In the genomic region with DNA sequence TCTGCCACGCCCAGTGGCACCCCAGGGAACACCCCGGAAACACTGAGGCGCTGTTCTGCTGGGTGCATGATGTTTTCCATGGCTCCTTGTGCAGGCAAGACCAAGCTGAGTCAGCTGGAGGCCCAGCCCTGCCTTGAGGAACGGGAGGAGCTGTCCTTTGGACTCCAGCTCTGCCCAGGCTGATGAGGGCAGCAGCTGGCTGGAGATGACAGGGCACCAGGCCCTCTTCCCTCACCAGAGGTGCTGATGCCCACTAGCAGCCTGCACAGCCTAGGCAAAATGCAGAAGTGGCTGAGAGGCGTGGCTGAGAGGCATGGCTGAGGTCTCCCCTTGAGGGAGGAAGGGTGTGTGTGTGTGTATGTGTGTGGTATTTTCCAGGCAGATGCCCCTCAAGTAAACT, we compare ENCODE assay signal across 10 cellular contexts. TPM values are rescaled to one million over a fixed set of nuclear protein-coding genes. Genes with fewer than 3 reads are reported as not detected.
DNase-seq lines count a peak whose midpoint lies in the region; ATAC-seq, FAIRE-seq and TF ChIP-seq lines count a peak whose summit lies in the region.
"Had no signal": no experiment of that assay in that cellular context is flagged by ENCODE, and none has a peak within 500 bp of the region (broad histone marks: within the 10 kb centered on the region; RNA-seq: fewer than 3 reads in every experiment).

No MANE protein-coding gene starts in this region.

- TF ChIP-seq RAD21 in GM12878 (IDR thresholded peaks at IDR 0.05; ENCODE audit: insufficient read depth, low read depth, low read length) = no peak

- RAD21 ChIA-PET in GM12878 (lab: Charles Lee; ENCODE audit: unreplicated experiment) = no interaction called here

- H4K20me1 ChIP-seq in BLaER1 (peaks cover 13% of the 10 kb centered on the region; the same call in 1 of the 2 replicates), GM12878 (ENCODE audit: control insufficient read depth, insufficient read depth) (no peaks in the 10 kb centered on the region)

- H3K9ac ChIP-seq in BLaER1 (no peak overlapping the region), GM12878 (ENCODE audit: control insufficient read depth, insufficient read depth, low read length) (no peak overlapping the region), mucosa of stomach (ENCODE audit: low read length) (peak overlapping the region; percentile 98)

- no peak for FAIRE-seq in GM12878 (lab: Jason Lieb, UNC)

- CTCF ChIA-PET in GM12878 (lab: Yijun Ruan, JAX) = interaction anchor here (0.6 kb wide), 1 partner anchor 270 kb away, joined by 3 read pairs; no protein-coding TSS in a partner anchor

- TF ChIP-seq CTCF in GM12878 (IDR thresholded peaks at IDR 0.05 in 2 of 3, conservative IDR thresholded peaks at IDR 0.05 in 1 of 3; ENCODE audit: control insufficient read depth in 2 of 3, extremely low read depth in 1 of 3, insufficient read depth in 1 of 3, low read depth in 3 of 3, low read length in 3 of 3) = no peak

- TF ChIP-seq POLR2A in GM12878 (IDR thresholded peaks at IDR 0.05; ENCODE audit: low read depth, low read length) = no peak

- H3K27me3 ChIP-seq in BLaER1 (peaks cover 46% of the 10 kb centered on the region), GM12878 (replicated peaks in 1 of 2; ENCODE audit: control insufficient read depth in 2 of 2, insufficient read depth in 2 of 2, low read length in 1 of 2) (peaks cover 3 to 5% of the 10 kb centered on the region in 2 experiments), mucosa of stomach (ENCODE audit: control insufficient read depth, insufficient read depth, low read length) (no peaks in the 10 kb centered on the region)

- H2AFZ ChIP-seq in GM12878 (ENCODE audit: control insufficient read depth, low read depth, low read length) = no peak overlapping the region

- SMC1A ChIA-PET in GM12878 (lab: Charles Lee; ENCODE audit: uncharacterized antibody, unreplicated experiment) = interaction anchor here (0.9 kb wide), 1 partner anchor 11 kb away, joined by 3 read pairs; no protein-coding TSS in a partner anchor

- H3K4me3 ChIP-seq in BLaER1 (no peak overlapping the region), GM12878 (no peak overlapping the region), mucosa of stomach (ENCODE audit: low read length) (peak overlapping the region; percentile 91)

- TF ChIP-seq EP300 in GM12878 (IDR thresholded peaks at IDR 0.05; ENCODE audit: borderline replicate concordance in 1 of 2, control insufficient read depth in 1 of 2, low read depth in 2 of 2, low read length in 2 of 2) = no peak

- no TSS peak for BruUV-seq in GM12878 (replicated peaks; lab: Mats Ljungman, UMichigan)

- H3K9me3 ChIP-seq in BLaER1 (no peaks in the 10 kb centered on the region), GM12878 (replicated peaks; ENCODE audit: control insufficient read depth, insufficient read depth, low read length) (no peaks in the 10 kb centered on the region), mucosa of stomach (ENCODE audit: control insufficient read depth, low read length) (no peaks in the 10 kb centered on the region)

- H3K4me2 ChIP-seq in BLaER1 (peak overlapping the region; percentile 10), GM12878 (ENCODE audit: control insufficient read depth, insufficient read depth) (no peak overlapping the region)

- DNase-seq in M059J (ENCODE audit: low read depth) = peak; percentile 55
- DNase-seq in GM12878 (ENCODE audit: low read depth, low spot score) = no peak
- no peak for DNase-seq in retina
- DNase-seq in NCI-H82 (lab: John Stamatoyannopoulos, UW) = no peak
- no peak for DNase-seq in T-helper 9 cell
- DNase-seq: activated T-cell treated with anti-CD3 and anti-CD28 coated beads for 4 hours; effector CD8-positive, alpha-beta T cell had no signal

- WGBS in GM12878 (ENCODE audit: insufficient coverage, insufficient replicate concordance, low lambda C conversion rate, missing lambda C conversion rate) = 35% methylated on average over 5 of the region's 5 CpGs

- peaks cover 32% of the 10 kb centered on the region for H3K4me1 ChIP-seq in BLaER1
- peaks cover 4% of the 10 kb centered on the region; the same call in 1 of the 2 replicates for H3K4me1 ChIP-seq in GM12878 (ENCODE audit: control insufficient read depth, insufficient read depth, low read length)
- peaks cover 57% of the 10 kb centered on the region for H3K4me1 ChIP-seq in mucosa of stomach (ENCODE audit: control insufficient read depth, insufficient read depth, low read length)

- in situ Hi-C loops in GM12878 (cut with MboI) = no loop called here

- no peaks in the 10 kb centered on the region for H3K36me3 ChIP-seq in BLaER1
- H3K36me3 ChIP-seq in GM12878 (ENCODE audit: control insufficient read depth in 2 of 2, insufficient read depth in 2 of 2, low read length in 1 of 2) = no peaks in the 10 kb centered on the region
- peaks cover 3% of the 10 kb centered on the region for H3K36me3 ChIP-seq in mucosa of stomach (ENCODE audit: control insufficient read depth, insufficient read depth, low read length)

- intact Hi-C loops in GM12878 (cut with micrococcal nuclease; ENCODE audit: unreplicated experiment) = no loop called here

- H3K27ac ChIP-seq in BLaER1 (no peak overlapping the region), GM12878 (ENCODE audit: control insufficient read depth, insufficient read depth) (no peak overlapping the region)

- no peaks in the 10 kb centered on the region for H3K79me2 ChIP-seq in GM12878 (ENCODE audit: control insufficient read depth, insufficient read depth, low read length)

- POLR2A ChIA-PET in GM12878 (lab: Charles Lee) = no interaction called here

- ATAC-seq in GM12878 = peak; percentile 38
- no peak for ATAC-seq in HG03378 (IDR thresholded peaks at IDR 0.05; ENCODE audit: unreplicated experiment)

RNA-seq across cellular contexts. Expression of a gene that starts 2.4 kb away (rescaled TPM):
- 0.30 and 2.2 TPM in 2 replicates for total RNA-seq in M059J (2014; rRNA removed; shearing (Covaris generic))
- 0.06 and 0.12 TPM in 2 replicates for total RNA-seq in GM12878 (2013; cell fraction: nucleolus; rRNA removed)
- total RNA-seq in GM12878 (2014; rRNA removed) = not detected in 2 replicates
- total RNA-seq in GM12878 (2014; rRNA removed; fragmentation: Illumina TruSeq; extraction: Trizol) = not detected in 2 replicates
- 0.03 and 0.05 TPM in 2 replicates for total RNA-seq in GM12878 (2021)
- polyA plus RNA-seq in GM12878 (2011; ENCODE audit: low read depth) = not detected
- polyA plus RNA-seq in GM12878 (2011; rRNA removed) = not detected in 2 replicates
- polyA plus RNA-seq in GM12878 (2011; cell fraction: cytosol; rRNA removed) = not detected in 2 replicates
- polyA plus RNA-seq in GM12878 (2011; cell fraction: nucleus; rRNA removed) = not detected in 2 replicates
- polyA plus RNA-seq in GM12878 (2012) = 0.03 TPM in 1 of 2 replicates, not detected in the other
- not detected in 2 replicates for polyA plus RNA-seq in GM12878 (2014; fragmentation: Illumina TruSeq; extraction: Trizol)
- not detected for polyA plus RNA-seq in GM12878 (2014; fragmentation: Nextera tagmentation; extraction: Ambion mirVana)
- 0.04 TPM in 1 of 2 replicates, not detected in the other for polyA plus RNA-seq in GM12878 (2014; rRNA removed)
- polyA plus RNA-seq in GM12878 (2016; fragmentation: Nextera tagmentation; extraction: Ambion mirVana) = not detected
- not detected in 2 replicates for polyA minus RNA-seq in GM12878 (2011; rRNA and poly(A)+ RNA removed)
- not detected in 2 replicates for polyA minus RNA-seq in GM12878 (2011; cell fraction: cytosol; rRNA and poly(A)+ RNA removed)
- polyA minus RNA-seq in GM12878 (2011; cell fraction: nucleus; rRNA and poly(A)+ RNA removed) = not detected in 2 replicates

RNA-seq across cellular contexts. Expression of a gene that starts 33.1 kb away (rescaled TPM):
- not detected in 2 replicates for total RNA-seq in M059J (2014; rRNA removed; shearing (Covaris generic))
- total RNA-seq in GM12878 (2013; cell fraction: nucleolus; rRNA removed) = not detected in 2 replicates
- total RNA-seq in GM12878 (2014; rRNA removed) = not detected in 2 replicates
- not detected in 2 replicates for total RNA-seq in GM12878 (2014; rRNA removed; fragmentation: Illumina TruSeq; extraction: Trizol)
- not detected in 2 replicates for total RNA-seq in GM12878 (2021)
- not detected for polyA plus RNA-seq in GM12878 (2011; ENCODE audit: low read depth)
- polyA plus RNA-seq in GM12878 (2011; rRNA removed) = not detected in 2 replicates
- polyA plus RNA-seq in GM12878 (2011; cell fraction: cytosol; rRNA removed) = not detected in 2 replicates
- polyA plus RNA-seq in GM12878 (2011; cell fraction: nucleus; rRNA removed) = not detected in 2 replicates
- not detected in 2 replicates for polyA plus RNA-seq in GM12878 (2012)
- not detected in 2 replicates for polyA plus RNA-seq in GM12878 (2014; fragmentation: Illumina TruSeq; extraction: Trizol)
- polyA plus RNA-seq in GM12878 (2014; fragmentation: Nextera tagmentation; extraction: Ambion mirVana) = not detected
- not detected in 2 replicates for polyA plus RNA-seq in GM12878 (2014; rRNA removed)
- not detected for polyA plus RNA-seq in GM12878 (2016; fragmentation: Nextera tagmentation; extraction: Ambion mirVana)
- polyA minus RNA-seq in GM12878 (2011; rRNA and poly(A)+ RNA removed) = not detected in 2 replicates
- polyA minus RNA-seq in GM12878 (2011; cell fraction: cytosol; rRNA and poly(A)+ RNA removed) = not detected in 2 replicates
- not detected in 2 replicates for polyA minus RNA-seq in GM12878 (2011; cell fraction: nucleus; rRNA and poly(A)+ RNA removed)

RNA-seq across cellular contexts. Expression of a gene that starts 54.7 kb away (rescaled TPM):
- total RNA-seq in M059J (2014; rRNA removed; shearing (Covaris generic)) = 0.27 TPM in 1 of 2 replicates, not detected in the other
- total RNA-seq in GM12878 (2013; cell fraction: nucleolus; rRNA removed) = 2.9 TPM in 2 replicates
- total RNA-seq in GM12878 (2014; rRNA removed) (0.34 TPM in 1 of 2 replicates, not detected in the other), GM12878 (2014; rRNA removed; fragmentation: Illumina TruSeq; extraction: Trizol) (0.45 and 0.69 TPM in 2 replicates), GM12878 (2021) (0.48 and 0.51 TPM in 2 replicates)
- not detected for polyA plus RNA-seq in GM12878 (2011; ENCODE audit: low read depth)
- polyA plus RNA-seq in GM12878 (2011; rRNA removed) (0.40 and 0.41 TPM in 2 replicates), GM12878 (2014; fragmentation: Illumina TruSeq; extraction: Trizol) (0.41 and 0.50 TPM in 2 replicates), GM12878 (2014; fragmentation: Nextera tagmentation; extraction: Ambion mirVana) (under 1 TPM in 1 of 2 experiments, not detected in 1; 0.05 TPM), GM12878 (2014; rRNA removed) (0.23 and 0.35 TPM in 2 replicates), GM12878 (2016; fragmentation: Nextera tagmentation; extraction: Ambion mirVana) (not detected)
- polyA plus RNA-seq in GM12878 (2011; cell fraction: cytosol; rRNA removed) = 0.31 and 0.42 TPM in 2 replicates
- 0.81 and 1.2 TPM in 2 replicates for polyA plus RNA-seq in GM12878 (2011; cell fraction: nucleus; rRNA removed)
- 0.10 and 0.28 TPM in 2 replicates for polyA plus RNA-seq in GM12878 (2012)
- polyA minus RNA-seq in GM12878 (2011; rRNA and poly(A)+ RNA removed) = not detected in 2 replicates
- 1.5 TPM in 1 of 2 replicates, not detected in the other for polyA minus RNA-seq in GM12878 (2011; cell fraction: cytosol; rRNA and poly(A)+ RNA removed)
- polyA minus RNA-seq in GM12878 (2011; cell fraction: nucleus; rRNA and poly(A)+ RNA removed) = 0.24 TPM in 1 of 2 replicates, not detected in the other
